ENCODE assay signal across 8 cellular contexts in genomic region chr16:80931661-80931984, GRCh38.
DNase-seq lines count a peak whose midpoint lies in the region; ATAC-seq and TF ChIP-seq lines count a peak whose summit lies in the region.

No MANE protein-coding gene starts in this region.

- no peak overlapping the region for H3K9ac ChIP-seq in muscle layer of colon (ENCODE audit: low read length)

- H3K4me3 ChIP-seq in ectodermal cell (ENCODE audit: insufficient read depth, low read depth, low read length), result peak overlapping the region; percentile 38
- peak overlapping the region; percentile 37 to 51 for H3K4me3 ChIP-seq in muscle layer of colon (ENCODE audit: low read depth in 1 of 2, low read length in 2 of 2)

- H3K4me3 Mint-ChIP-seq in activated naive CD8-positive, alpha-beta T cell, result peak overlapping the region; percentile 80
- no peak overlapping the region for H3K4me3 Mint-ChIP-seq in activated naive CD8-positive, alpha-beta T cell treated with anti-CD3 and anti-CD28 coated beads, Interleukin-2, amount 50 U/mL, for 24 hours
- H3K4me3 Mint-ChIP-seq in type B pancreatic cell, result peak overlapping the region; percentile 84

- peaks cover 35% of the 10 kb centered on the region for H3K27me3 Mint-ChIP-seq in activated naive CD8-positive, alpha-beta T cell
- H3K27me3 Mint-ChIP-seq in activated naive CD8-positive, alpha-beta T cell treated with anti-CD3 and anti-CD28 coated beads, Interleukin-2, amount 50 U/mL, for 24 hours, result peaks cover 53% of the 10 kb centered on the region
- peaks cover 65% of the 10 kb centered on the region for H3K27me3 Mint-ChIP-seq in type B pancreatic cell

- no peak overlapping the region for H3K27ac ChIP-seq in ectodermal cell (ENCODE audit: insufficient read depth, low read depth, low read length, poor library complexity, severe bottlenecking)
- peak overlapping the region; percentile 74 for H3K27ac ChIP-seq in muscle layer of colon (ENCODE audit: low read depth, low read length)

- H3K36me3 Mint-ChIP-seq in activated naive CD8-positive, alpha-beta T cell, result no peaks in the 10 kb centered on the region
- no peaks in the 10 kb centered on the region for H3K36me3 Mint-ChIP-seq in activated naive CD8-positive, alpha-beta T cell treated with anti-CD3 and anti-CD28 coated beads, Interleukin-2, amount 50 U/mL, for 24 hours (ENCODE audit: low read depth)
- no peaks in the 10 kb centered on the region for H3K36me3 Mint-ChIP-seq in type B pancreatic cell

- ATAC-seq in activated naive CD8-positive, alpha-beta T cell treated with anti-CD3 and anti-CD28 coated beads, Interleukin-2, amount 50 U/mL, for 24 hours, result no peak

- no peak for TF ChIP-seq CTCF in type B pancreatic cell (conservative IDR thresholded peaks at IDR 0.05)

- H3K27ac Mint-ChIP-seq in activated naive CD8-positive, alpha-beta T cell, result no peak overlapping the region
- no peak overlapping the region for H3K27ac Mint-ChIP-seq in activated naive CD8-positive, alpha-beta T cell treated with anti-CD3 and anti-CD28 coated beads, Interleukin-2, amount 50 U/mL, for 24 hours
- no peak overlapping the region for H3K27ac Mint-ChIP-seq in type B pancreatic cell

- H3K4me1 ChIP-seq in ectodermal cell (ENCODE audit: control insufficient read depth, insufficient read depth, low read length) (no peaks in the 10 kb centered on the region), muscle layer of colon (ENCODE audit: insufficient read depth, low read length) (peaks cover 6% of the 10 kb centered on the region)

- WGBS in ectodermal cell, 2 experiments, result 28 to 43% methylated on average over 6 to 8 of the region's 8 CpGs

- H3K4me1 Mint-ChIP-seq in activated naive CD8-positive, alpha-beta T cell (ENCODE audit: low read depth), result peaks cover 6% of the 10 kb centered on the region
- H3K4me1 Mint-ChIP-seq in activated naive CD8-positive, alpha-beta T cell treated with anti-CD3 and anti-CD28 coated beads, Interleukin-2, amount 50 U/mL, for 24 hours, result peaks cover 8% of the 10 kb centered on the region
- H3K4me1 Mint-ChIP-seq in type B pancreatic cell (ENCODE audit: unreplicated experiment), result peaks cover 7% of the 10 kb centered on the region

- H3K9me3 ChIP-seq in ectodermal cell (ENCODE audit: control insufficient read depth, low read length) (no peaks in the 10 kb centered on the region), muscle layer of colon (ENCODE audit: low read length) (no peaks in the 10 kb centered on the region)

- no peaks in the 10 kb centered on the region for H3K9me3 Mint-ChIP-seq in activated naive CD8-positive, alpha-beta T cell (ENCODE audit: low read depth)
- H3K9me3 Mint-ChIP-seq in activated naive CD8-positive, alpha-beta T cell treated with anti-CD3 and anti-CD28 coated beads, Interleukin-2, amount 50 U/mL, for 24 hours, result no peaks in the 10 kb centered on the region
- H3K9me3 Mint-ChIP-seq in type B pancreatic cell, result no peaks in the 10 kb centered on the region

- H3K27me3 ChIP-seq in ectodermal cell (ENCODE audit: control insufficient read depth, insufficient read depth, low read length, poor library complexity, severe bottlenecking), result peaks cover 29% of the 10 kb centered on the region
- no peaks in the 10 kb centered on the region for H3K27me3 ChIP-seq in muscle layer of colon (ENCODE audit: control insufficient read depth in 1 of 2, insufficient read depth in 2 of 2, low read length in 2 of 2)

- DNase-seq in activated naive CD8-positive, alpha-beta T cell treated with anti-CD3 and anti-CD28 coated beads, Interleukin-2, amount 50 U/mL, for 24 hours, result no peak
- DNase-seq in type B pancreatic cell (ENCODE audit: extremely low spot score, unreplicated experiment), result no peak
- no peak for DNase-seq in NCI-H69 (lab: John Stamatoyannopoulos, UW)
- no peak for DNase-seq in A172 (ENCODE audit: low spot score)
- DNase-seq in mucosa of gallbladder (ENCODE audit: low spot score), result no peak

- H3K36me3 ChIP-seq in ectodermal cell (ENCODE audit: control insufficient read depth, insufficient read depth, low read length) (no peaks in the 10 kb centered on the region), muscle layer of colon (ENCODE audit: insufficient read depth, low read length) (no peaks in the 10 kb centered on the region)
